Comparison of ENCODE assay signal across 8 cellular contexts in genomic region chr14:39430762-39431415, GRCh38. TPM values are rescaled to one million over a fixed set of nuclear protein-coding genes. Genes with fewer than 3 reads are reported as not detected.
DNase-seq lines count a peak whose midpoint lies in the region; ATAC-seq and TF ChIP-seq lines count a peak whose summit lies in the region.

No MANE protein-coding gene starts in this region.

- H3K4me3 ChIP-seq in fibroblast of lung (replicated peaks in 1 of 4; ENCODE audit: control extremely low read depth in 1 of 4, insufficient read depth in 1 of 4, low read depth in 3 of 4, low read length in 4 of 4) (peak overlapping the region; percentile 86 to 95 (median 88)), parathyroid adenoma (ENCODE audit: low read depth, low read length) (peak overlapping the region; percentile 75)

- peaks cover 5% of the 10 kb centered on the region for H3K36me3 Mint-ChIP-seq in T-helper 17 cell (ENCODE audit: low read depth)

- H3K27ac Mint-ChIP-seq in T-helper 17 cell, result peak overlapping the region; percentile 99

- peaks cover 45% of the 10 kb centered on the region for H3K4me1 Mint-ChIP-seq in T-helper 17 cell

- no peaks in the 10 kb centered on the region for H3K27me3 Mint-ChIP-seq in T-helper 17 cell

- H3K79me2 ChIP-seq in fibroblast of lung (ENCODE audit: control insufficient read depth, insufficient read depth, low read length) (peaks cover 35% of the 10 kb centered on the region), parathyroid adenoma (peaks cover 22% of the 10 kb centered on the region)

- no peak for TF ChIP-seq CTCF in fibroblast of lung (conservative IDR thresholded peaks at IDR 0.05 in 1 of 2, IDR thresholded peaks at IDR 0.05 in 1 of 2; ENCODE audit: low read depth in 1 of 2, low read length in 2 of 2)
- TF ChIP-seq CTCF in parathyroid adenoma (IDR thresholded peaks at IDR 0.05), result no peak

- ATAC-seq in HG02870 (IDR thresholded peaks at IDR 0.05; ENCODE audit: unreplicated experiment), result peak; percentile 0
- ATAC-seq in T-helper 17 cell, result no peak
- no peak for ATAC-seq in GM18858 (IDR thresholded peaks at IDR 0.05; ENCODE audit: unreplicated experiment)

- H3K4me3 Mint-ChIP-seq in T-helper 17 cell, result peak overlapping the region; percentile 100

- DNase-seq in GM03348 (ENCODE audit: low spot score) (peak; percentile 24), T-helper 17 cell (no peak), fibroblast of lung (ENCODE audit: low read depth in 2 of 2) (peak; percentile 9 to 17), DMS153 (lab: John Stamatoyannopoulos, UW) (no peak), 8988T (no peak)

- H3K36me3 ChIP-seq in fibroblast of lung (ENCODE audit: control insufficient read depth, insufficient read depth, low read length), result no peaks in the 10 kb centered on the region
- no peaks in the 10 kb centered on the region for H3K36me3 ChIP-seq in parathyroid adenoma (ENCODE audit: control insufficient read depth, insufficient read depth, low read length)

- H3K4me1 ChIP-seq in fibroblast of lung (ENCODE audit: control insufficient read depth, extremely low read depth, insufficient read depth, low read length), result peaks cover 2% of the 10 kb centered on the region
- H3K4me1 ChIP-seq in parathyroid adenoma, result peaks cover 10% of the 10 kb centered on the region

- H3K9ac ChIP-seq in fibroblast of lung (ENCODE audit: insufficient read depth, low read length) (peak overlapping the region; percentile 100), parathyroid adenoma (peak overlapping the region; percentile 56)

- H3K9me3 ChIP-seq in T-helper 17 cell (ENCODE audit: control insufficient read depth, low read length, poor library complexity, severe bottlenecking) (no peaks in the 10 kb centered on the region), fibroblast of lung (ENCODE audit: control insufficient read depth, insufficient read depth, low read depth, low read length) (no peaks in the 10 kb centered on the region), parathyroid adenoma (ENCODE audit: control insufficient read depth, low read length) (no peaks in the 10 kb centered on the region)

- H3K4me2 ChIP-seq in fibroblast of lung (ENCODE audit: extremely low read depth, insufficient read depth, low read length) (peak overlapping the region; percentile 95), parathyroid adenoma (ENCODE audit: low read length) (peak overlapping the region; percentile 74)

- H3K27me3 ChIP-seq in fibroblast of lung (ENCODE audit: control insufficient read depth, insufficient read depth, low read length), result no peaks in the 10 kb centered on the region
- no peaks in the 10 kb centered on the region for H3K27me3 ChIP-seq in parathyroid adenoma (ENCODE audit: control insufficient read depth, insufficient read depth, low read length)

- H4K20me1 ChIP-seq in fibroblast of lung (ENCODE audit: control insufficient read depth, extremely low read depth, insufficient read depth, low read length), result no peaks in the 10 kb centered on the region

- H2AFZ ChIP-seq in fibroblast of lung (ENCODE audit: low read length) (peak overlapping the region; percentile 70), parathyroid adenoma (peak overlapping the region; percentile 98)

- H3K27ac ChIP-seq in fibroblast of lung (ENCODE audit: insufficient read depth, low read length) (peak overlapping the region; percentile 100), parathyroid adenoma (peak overlapping the region; percentile 99)

RNA-seq across cellular contexts. Expression of gene FBXO33, which starts 1.3 kb away (rescaled TPM):
- total RNA-seq in T-helper 17 cell (10 to 100 TPM; 47.8 to 59.1 TPM), fibroblast of lung (16.3 and 18.5 TPM in 2 replicates)
- 12.6 and 13.4 TPM in 2 replicates for polyA plus RNA-seq in fibroblast of lung
- polyA plus RNA-seq in fibroblast of lung (2012), result 9.2 and 10.7 TPM in 2 replicates
- polyA minus RNA-seq in fibroblast of lung (ENCODE audit: low replicate concordance), result 0.90 and 2.0 TPM in 2 replicates

Comparison
In these comparisons a context has a peak if more than half of its experiments do, and no peak if none do; other contexts are left out.
1. DNase-seq: peak in GM03348 (single experiment) and fibroblast of lung (2 of 2); none in T-helper 17 cell (0 of 3), DMS153 (single experiment) and 8988T (single experiment).